Comparison of ENCODE assay signal across 2 cellular contexts in the genomic region with DNA sequence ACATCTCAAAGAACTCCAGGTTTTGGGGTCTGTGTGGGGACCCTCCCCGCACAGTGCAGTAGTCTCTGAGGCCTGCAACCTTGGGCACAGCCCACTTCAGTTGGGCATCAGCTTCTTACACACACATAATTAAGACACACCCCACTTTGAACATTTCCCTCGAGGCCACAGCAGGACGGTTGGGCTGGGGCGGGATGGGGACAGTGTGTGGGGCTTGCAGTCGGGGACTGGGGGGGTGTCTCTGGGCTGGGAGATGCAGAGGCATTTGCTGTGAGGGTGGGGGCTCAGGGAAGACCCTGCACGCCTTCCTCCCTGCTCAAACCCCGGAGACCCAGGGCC.
TF ChIP-seq lines count a peak whose summit lies in the region.

No MANE protein-coding gene starts in this region.

TF ChIP-seq in SK-N-SH, 30 proteins besides CTCF, POLR2A, EP300 and RAD21 (continued from another document):
- TF ChIP-seq, protein P1, sequence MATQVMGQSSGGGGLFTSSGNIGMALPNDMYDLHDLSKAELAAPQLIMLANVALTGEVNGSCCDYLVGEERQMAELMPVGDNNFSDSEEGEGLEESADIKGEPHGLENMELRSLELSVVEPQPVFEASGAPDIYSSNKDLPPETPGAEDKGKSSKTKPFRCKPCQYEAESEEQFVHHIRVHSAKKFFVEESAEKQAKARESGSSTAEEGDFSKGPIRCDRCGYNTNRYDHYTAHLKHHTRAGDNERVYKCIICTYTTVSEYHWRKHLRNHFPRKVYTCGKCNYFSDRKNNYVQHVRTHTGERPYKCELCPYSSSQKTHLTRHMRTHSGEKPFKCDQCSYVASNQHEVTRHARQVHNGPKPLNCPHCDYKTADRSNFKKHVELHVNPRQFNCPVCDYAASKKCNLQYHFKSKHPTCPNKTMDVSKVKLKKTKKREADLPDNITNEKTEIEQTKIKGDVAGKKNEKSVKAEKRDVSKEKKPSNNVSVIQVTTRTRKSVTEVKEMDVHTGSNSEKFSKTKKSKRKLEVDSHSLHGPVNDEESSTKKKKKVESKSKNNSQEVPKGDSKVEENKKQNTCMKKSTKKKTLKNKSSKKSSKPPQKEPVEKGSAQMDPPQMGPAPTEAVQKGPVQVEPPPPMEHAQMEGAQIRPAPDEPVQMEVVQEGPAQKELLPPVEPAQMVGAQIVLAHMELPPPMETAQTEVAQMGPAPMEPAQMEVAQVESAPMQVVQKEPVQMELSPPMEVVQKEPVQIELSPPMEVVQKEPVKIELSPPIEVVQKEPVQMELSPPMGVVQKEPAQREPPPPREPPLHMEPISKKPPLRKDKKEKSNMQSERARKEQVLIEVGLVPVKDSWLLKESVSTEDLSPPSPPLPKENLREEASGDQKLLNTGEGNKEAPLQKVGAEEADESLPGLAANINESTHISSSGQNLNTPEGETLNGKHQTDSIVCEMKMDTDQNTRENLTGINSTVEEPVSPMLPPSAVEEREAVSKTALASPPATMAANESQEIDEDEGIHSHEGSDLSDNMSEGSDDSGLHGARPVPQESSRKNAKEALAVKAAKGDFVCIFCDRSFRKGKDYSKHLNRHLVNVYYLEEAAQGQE (IDR thresholded peaks at IDR 0.05; ENCODE audit: low read depth, low read length) = no peak
- no peak for TF ChIP-seq CHD2 (IDR thresholded peaks at IDR 0.05; ENCODE audit: low read length, partially characterized antibody)
- no peak for TF ChIP-seq POLR2AphosphoS5 (IDR thresholded peaks at IDR 0.05; ENCODE audit: low read depth, low read length)
- no peak for TF ChIP-seq GATA2 (CRISPR knock-in tag; IDR thresholded peaks at IDR 0.05)
- no peak for TF ChIP-seq TCF12 (IDR thresholded peaks at IDR 0.05)
- no peak for TF ChIP-seq NFIC (IDR thresholded peaks at IDR 0.05; ENCODE audit: borderline replicate concordance)
- no peak for TF ChIP-seq RFX5 (IDR thresholded peaks at IDR 0.05; ENCODE audit: low read length)
- TF ChIP-seq, protein P2, sequence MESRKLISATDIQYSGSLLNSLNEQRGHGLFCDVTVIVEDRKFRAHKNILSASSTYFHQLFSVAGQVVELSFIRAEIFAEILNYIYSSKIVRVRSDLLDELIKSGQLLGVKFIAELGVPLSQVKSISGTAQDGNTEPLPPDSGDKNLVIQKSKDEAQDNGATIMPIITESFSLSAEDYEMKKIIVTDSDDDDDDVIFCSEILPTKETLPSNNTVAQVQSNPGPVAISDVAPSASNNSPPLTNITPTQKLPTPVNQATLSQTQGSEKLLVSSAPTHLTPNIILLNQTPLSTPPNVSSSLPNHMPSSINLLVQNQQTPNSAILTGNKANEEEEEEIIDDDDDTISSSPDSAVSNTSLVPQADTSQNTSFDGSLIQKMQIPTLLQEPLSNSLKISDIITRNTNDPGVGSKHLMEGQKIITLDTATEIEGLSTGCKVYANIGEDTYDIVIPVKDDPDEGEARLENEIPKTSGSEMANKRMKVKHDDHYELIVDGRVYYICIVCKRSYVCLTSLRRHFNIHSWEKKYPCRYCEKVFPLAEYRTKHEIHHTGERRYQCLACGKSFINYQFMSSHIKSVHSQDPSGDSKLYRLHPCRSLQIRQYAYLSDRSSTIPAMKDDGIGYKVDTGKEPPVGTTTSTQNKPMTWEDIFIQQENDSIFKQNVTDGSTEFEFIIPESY (IDR thresholded peaks at IDR 0.05; ENCODE audit: borderline replicate concordance, low read depth) = no peak
- no peak for TF ChIP-seq RCOR1 (IDR thresholded peaks at IDR 0.05; ENCODE audit: low read length)
- TF ChIP-seq GABPA (IDR thresholded peaks at IDR 0.05; ENCODE audit: low read depth) = no peak
- no peak for TF ChIP-seq SIN3A (IDR thresholded peaks at IDR 0.05; ENCODE audit: borderline replicate concordance, low read depth, low read length)
- no peak for TF ChIP-seq SMC3 (IDR thresholded peaks at IDR 0.05; ENCODE audit: low read depth, low read length)
- TF ChIP-seq, protein P3, sequence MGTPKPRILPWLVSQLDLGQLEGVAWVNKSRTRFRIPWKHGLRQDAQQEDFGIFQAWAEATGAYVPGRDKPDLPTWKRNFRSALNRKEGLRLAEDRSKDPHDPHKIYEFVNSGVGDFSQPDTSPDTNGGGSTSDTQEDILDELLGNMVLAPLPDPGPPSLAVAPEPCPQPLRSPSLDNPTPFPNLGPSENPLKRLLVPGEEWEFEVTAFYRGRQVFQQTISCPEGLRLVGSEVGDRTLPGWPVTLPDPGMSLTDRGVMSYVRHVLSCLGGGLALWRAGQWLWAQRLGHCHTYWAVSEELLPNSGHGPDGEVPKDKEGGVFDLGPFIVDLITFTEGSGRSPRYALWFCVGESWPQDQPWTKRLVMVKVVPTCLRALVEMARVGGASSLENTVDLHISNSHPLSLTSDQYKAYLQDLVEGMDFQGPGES (IDR thresholded peaks at IDR 0.05; ENCODE audit: low read depth, low read length) = no peak
- TF ChIP-seq FOXM1 (IDR thresholded peaks at IDR 0.05; ENCODE audit: low read depth) = no peak
- no peak for TF ChIP-seq FOXJ3 (CRISPR knock-in tag; IDR thresholded peaks at IDR 0.05)
- no peak for TF ChIP-seq MEF2A (IDR thresholded peaks at IDR 0.05; ENCODE audit: borderline replicate concordance, low read depth)
- no peak for TF ChIP-seq JUND (IDR thresholded peaks at IDR 0.05)

TF ChIP-seq in SK-N-SH treated with all-trans-retinoic acid at 6 μM for 48 hours, 23 proteins besides CTCF, POLR2A, EP300 and RAD21 (continued from another document):
- TF ChIP-seq, protein P4, sequence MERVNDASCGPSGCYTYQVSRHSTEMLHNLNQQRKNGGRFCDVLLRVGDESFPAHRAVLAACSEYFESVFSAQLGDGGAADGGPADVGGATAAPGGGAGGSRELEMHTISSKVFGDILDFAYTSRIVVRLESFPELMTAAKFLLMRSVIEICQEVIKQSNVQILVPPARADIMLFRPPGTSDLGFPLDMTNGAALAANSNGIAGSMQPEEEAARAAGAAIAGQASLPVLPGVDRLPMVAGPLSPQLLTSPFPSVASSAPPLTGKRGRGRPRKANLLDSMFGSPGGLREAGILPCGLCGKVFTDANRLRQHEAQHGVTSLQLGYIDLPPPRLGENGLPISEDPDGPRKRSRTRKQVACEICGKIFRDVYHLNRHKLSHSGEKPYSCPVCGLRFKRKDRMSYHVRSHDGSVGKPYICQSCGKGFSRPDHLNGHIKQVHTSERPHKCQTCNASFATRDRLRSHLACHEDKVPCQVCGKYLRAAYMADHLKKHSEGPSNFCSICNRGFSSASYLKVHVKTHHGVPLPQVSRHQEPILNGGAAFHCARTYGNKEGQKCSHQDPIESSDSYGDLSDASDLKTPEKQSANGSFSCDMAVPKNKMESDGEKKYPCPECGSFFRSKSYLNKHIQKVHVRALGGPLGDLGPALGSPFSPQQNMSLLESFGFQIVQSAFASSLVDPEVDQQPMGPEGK (CRISPR knock-in tag; IDR thresholded peaks at IDR 0.05; ENCODE audit: borderline replicate concordance) = no peak
- no peak for TF ChIP-seq RARB (CRISPR knock-in tag; IDR thresholded peaks at IDR 0.05)
- TF ChIP-seq ISL1 (CRISPR knock-in tag; IDR thresholded peaks at IDR 0.05) = no peak
- TF ChIP-seq, protein P5, sequence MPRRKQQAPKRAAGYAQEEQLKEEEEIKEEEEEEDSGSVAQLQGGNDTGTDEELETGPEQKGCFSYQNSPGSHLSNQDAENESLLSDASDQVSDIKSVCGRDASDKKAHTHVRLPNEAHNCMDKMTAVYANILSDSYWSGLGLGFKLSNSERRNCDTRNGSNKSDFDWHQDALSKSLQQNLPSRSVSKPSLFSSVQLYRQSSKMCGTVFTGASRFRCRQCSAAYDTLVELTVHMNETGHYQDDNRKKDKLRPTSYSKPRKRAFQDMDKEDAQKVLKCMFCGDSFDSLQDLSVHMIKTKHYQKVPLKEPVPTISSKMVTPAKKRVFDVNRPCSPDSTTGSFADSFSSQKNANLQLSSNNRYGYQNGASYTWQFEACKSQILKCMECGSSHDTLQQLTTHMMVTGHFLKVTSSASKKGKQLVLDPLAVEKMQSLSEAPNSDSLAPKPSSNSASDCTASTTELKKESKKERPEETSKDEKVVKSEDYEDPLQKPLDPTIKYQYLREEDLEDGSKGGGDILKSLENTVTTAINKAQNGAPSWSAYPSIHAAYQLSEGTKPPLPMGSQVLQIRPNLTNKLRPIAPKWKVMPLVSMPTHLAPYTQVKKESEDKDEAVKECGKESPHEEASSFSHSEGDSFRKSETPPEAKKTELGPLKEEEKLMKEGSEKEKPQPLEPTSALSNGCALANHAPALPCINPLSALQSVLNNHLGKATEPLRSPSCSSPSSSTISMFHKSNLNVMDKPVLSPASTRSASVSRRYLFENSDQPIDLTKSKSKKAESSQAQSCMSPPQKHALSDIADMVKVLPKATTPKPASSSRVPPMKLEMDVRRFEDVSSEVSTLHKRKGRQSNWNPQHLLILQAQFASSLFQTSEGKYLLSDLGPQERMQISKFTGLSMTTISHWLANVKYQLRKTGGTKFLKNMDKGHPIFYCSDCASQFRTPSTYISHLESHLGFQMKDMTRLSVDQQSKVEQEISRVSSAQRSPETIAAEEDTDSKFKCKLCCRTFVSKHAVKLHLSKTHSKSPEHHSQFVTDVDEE (CRISPR knock-in tag; IDR thresholded peaks at IDR 0.05) = no peak
- TF ChIP-seq ZNF70 (CRISPR knock-in tag; IDR thresholded peaks at IDR 0.05) = no peak
- no peak for TF ChIP-seq SNAI2 (CRISPR knock-in tag; IDR thresholded peaks at IDR 0.05)
- TF ChIP-seq ZC3H10 (CRISPR knock-in tag; IDR thresholded peaks at IDR 0.05) = no peak
- TF ChIP-seq CSDC2 (CRISPR knock-in tag; IDR thresholded peaks at IDR 0.05) = no peak
- no peak for TF ChIP-seq GLIS3 (CRISPR knock-in tag; IDR thresholded peaks at IDR 0.05)
- TF ChIP-seq, protein P6, sequence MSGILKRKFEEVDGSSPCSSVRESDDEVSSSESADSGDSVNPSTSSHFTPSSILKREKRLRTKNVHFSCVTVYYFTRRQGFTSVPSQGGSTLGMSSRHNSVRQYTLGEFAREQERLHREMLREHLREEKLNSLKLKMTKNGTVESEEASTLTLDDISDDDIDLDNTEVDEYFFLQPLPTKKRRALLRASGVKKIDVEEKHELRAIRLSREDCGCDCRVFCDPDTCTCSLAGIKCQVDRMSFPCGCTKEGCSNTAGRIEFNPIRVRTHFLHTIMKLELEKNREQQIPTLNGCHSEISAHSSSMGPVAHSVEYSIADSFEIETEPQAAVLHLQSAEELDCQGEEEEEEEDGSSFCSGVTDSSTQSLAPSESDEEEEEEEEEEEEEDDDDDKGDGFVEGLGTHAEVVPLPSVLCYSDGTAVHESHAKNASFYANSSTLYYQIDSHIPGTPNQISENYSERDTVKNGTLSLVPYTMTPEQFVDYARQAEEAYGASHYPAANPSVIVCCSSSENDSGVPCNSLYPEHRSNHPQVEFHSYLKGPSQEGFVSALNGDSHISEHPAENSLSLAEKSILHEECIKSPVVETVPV (CRISPR knock-in tag; IDR thresholded peaks at IDR 0.05) = no peak
- TF ChIP-seq ZFP3 (CRISPR knock-in tag; IDR thresholded peaks at IDR 0.05) = no peak
- TF ChIP-seq ARNTL (CRISPR knock-in tag; IDR thresholded peaks at IDR 0.05; ENCODE audit: borderline replicate concordance, low read depth) = no peak
- no peak for TF ChIP-seq ZNF8 (CRISPR knock-in tag; IDR thresholded peaks at IDR 0.05)
- TF ChIP-seq, protein P7, sequence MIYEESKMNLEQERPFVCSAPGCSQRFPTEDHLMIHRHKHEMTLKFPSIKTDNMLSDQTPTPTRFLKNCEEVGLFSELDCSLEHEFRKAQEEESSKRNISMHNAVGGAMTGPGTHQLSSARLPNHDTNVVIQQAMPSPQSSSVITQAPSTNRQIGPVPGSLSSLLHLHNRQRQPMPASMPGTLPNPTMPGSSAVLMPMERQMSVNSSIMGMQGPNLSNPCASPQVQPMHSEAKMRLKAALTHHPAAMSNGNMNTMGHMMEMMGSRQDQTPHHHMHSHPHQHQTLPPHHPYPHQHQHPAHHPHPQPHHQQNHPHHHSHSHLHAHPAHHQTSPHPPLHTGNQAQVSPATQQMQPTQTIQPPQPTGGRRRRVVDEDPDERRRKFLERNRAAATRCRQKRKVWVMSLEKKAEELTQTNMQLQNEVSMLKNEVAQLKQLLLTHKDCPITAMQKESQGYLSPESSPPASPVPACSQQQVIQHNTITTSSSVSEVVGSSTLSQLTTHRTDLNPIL (CRISPR knock-in tag; IDR thresholded peaks at IDR 0.05; ENCODE audit: low read depth) = no peak
- TF ChIP-seq OSR1 (CRISPR knock-in tag; IDR thresholded peaks at IDR 0.05) = no peak
- no peak for TF ChIP-seq ZNF565 (CRISPR knock-in tag; conservative IDR thresholded peaks at IDR 0.05; ENCODE audit: low read depth)
